In genomic region chr4:168150651-168151050, GRCh38 we compare ENCODE assay signal across 1 cellular context.
TF ChIP-seq lines count a peak whose summit lies in the region.

No MANE protein-coding gene starts in this region.

TF ChIP-seq in WTC11, 78 proteins besides CTCF, POLR2A, EP300 and RAD21 (continued from another document):
- TF ChIP-seq ATF1 (CRISPR knock-in tag; IDR thresholded peaks at IDR 0.05) (no peak), ZMAT4 (CRISPR knock-in tag; IDR thresholded peaks at IDR 0.05) (no peak), NFYB (CRISPR knock-in tag; conservative IDR thresholded peaks at IDR 0.05; ENCODE audit: low read depth) (no peak), FOXP1 (CRISPR knock-in tag; IDR thresholded peaks at IDR 0.05; ENCODE audit: borderline replicate concordance) (no peak), ZNF121 (CRISPR knock-in tag; IDR thresholded peaks at IDR 0.05) (no peak), ZNF396 (CRISPR knock-in tag; IDR thresholded peaks at IDR 0.05; ENCODE audit: borderline replicate concordance) (no peak), SMAD4 (CRISPR knock-in tag; IDR thresholded peaks at IDR 0.05) (no peak), ZBTB43 (CRISPR knock-in tag; IDR thresholded peaks at IDR 0.05) (no peak), IRF2 (CRISPR knock-in tag; IDR thresholded peaks at IDR 0.05; ENCODE audit: borderline replicate concordance, low read depth) (no peak), PRRX2 (CRISPR knock-in tag; IDR thresholded peaks at IDR 0.05) (no peak), AR (CRISPR knock-in tag; IDR thresholded peaks at IDR 0.05) (no peak), TEAD1 (CRISPR knock-in tag; IDR thresholded peaks at IDR 0.05) (no peak), GRHL2 (CRISPR knock-in tag; IDR thresholded peaks at IDR 0.05; ENCODE audit: insufficient replicate concordance, severe bottlenecking) (no peak), KAT7 (CRISPR knock-in tag; IDR thresholded peaks at IDR 0.05; ENCODE audit: borderline replicate concordance) (no peak)
